ENCODE assay signal across 14 cellular contexts in the genomic region with DNA sequence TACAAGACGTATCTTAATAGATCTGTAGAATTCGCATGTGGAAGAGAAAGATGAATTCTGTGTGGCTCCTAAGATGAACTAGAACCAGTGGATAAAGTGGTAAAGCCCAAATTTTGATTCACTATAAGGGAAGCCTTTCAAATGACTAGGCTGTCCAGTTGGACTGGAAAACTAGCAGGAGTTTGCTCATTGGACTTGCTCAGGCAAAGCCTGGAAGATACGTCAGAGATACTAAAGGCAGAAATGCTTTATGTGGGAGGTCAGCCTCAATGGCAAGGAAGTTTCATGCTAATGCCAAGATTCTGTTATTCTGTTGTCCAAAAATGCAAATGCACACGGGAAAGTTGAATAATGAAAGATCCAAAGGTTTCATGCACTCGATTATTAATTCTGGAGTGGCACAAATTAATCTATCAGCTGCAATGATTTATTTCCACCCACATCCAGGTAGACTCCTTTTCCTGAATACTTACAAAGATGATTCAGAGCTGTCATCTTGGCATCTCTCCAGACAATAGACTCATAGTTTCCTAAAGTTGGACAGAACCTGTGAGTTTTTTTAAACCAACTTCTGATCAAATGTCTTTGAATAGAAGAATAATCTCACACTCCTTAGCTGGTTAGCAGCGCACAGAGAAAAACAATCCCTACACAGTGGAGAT. TPM values are rescaled to one million over a fixed set of nuclear protein-coding genes. Genes with fewer than 3 reads are reported as not detected.
DNase-seq lines count a peak whose midpoint lies in the region; ATAC-seq and TF ChIP-seq lines count a peak whose summit lies in the region.
"Had no signal": no experiment of that assay in that cellular context is flagged by ENCODE, and none has a peak within 500 bp of the region (broad histone marks: within the 10 kb centered on the region; RNA-seq: fewer than 3 reads in every experiment).

No MANE protein-coding gene starts in this region.

- DNase-seq in AG10803 (ENCODE audit: low read depth) (peak; percentile 56), NCI-H446 treated with DMSO at 0.1 percent for 48 hours (lab: John Stamatoyannopoulos, UW) (peak; percentile 2), chondrocyte (ENCODE audit: low spot score) (no peak), left lung (no peak), NCI-H1930 (lab: John Stamatoyannopoulos, UW) (no peak)
- no peak for DNase-seq in activated CD4-positive, alpha-beta T cell treated with anti-CD3 and anti-CD28 coated beads, Interleukin-2, amount 50 U/mL, for 1 hour
- DNase-seq: activated CD4-positive, alpha-beta memory T cell treated with anti-CD3 and anti-CD28 coated beads for 36 hours; activated gamma-delta T cell treated with Interleukin-2 at 50 U/mL for 16 hours; central memory CD4-positive, alpha-beta T cell; DMS79 treated with DMSO at 0.1 percent for 48 hours; NCI-H187 treated with DMSO at 0.1 percent for 48 hours; spleen had no signal

- no peaks in the 10 kb centered on the region for H3K27me3 ChIP-seq in left lung
- H3K27me3 ChIP-seq: spleen had no signal

- TF ChIP-seq CTCF in AG10803 (conservative IDR thresholded peaks at IDR 0.05; ENCODE audit: low read length) = no peak
- no peak for TF ChIP-seq CTCF in chondrocyte (IDR thresholded peaks at IDR 0.05)
- no peak for TF ChIP-seq CTCF in left lung (IDR thresholded peaks at IDR 0.05)

- intact Hi-C loops in left lung (cut with DNase I) = no loop called here

- peaks cover 31% of the 10 kb centered on the region for H3K4me1 Mint-ChIP-seq in chondrocyte (ENCODE audit: low read depth)

- H3K4me1 ChIP-seq in left lung = no peaks in the 10 kb centered on the region

- H3K4me3 ChIP-seq in AG10803 (ENCODE audit: low read length) (no peak overlapping the region), left lung (no peak overlapping the region)
- H3K4me3 ChIP-seq: spleen had no signal

- peaks cover 21% of the 10 kb centered on the region for H3K9me3 Mint-ChIP-seq in chondrocyte (ENCODE audit: low read depth)
- H3K9me3 Mint-ChIP-seq: activated CD4-positive, alpha-beta memory T cell treated with anti-CD3 and anti-CD28 coated beads for 36 hours had no signal

- no peak overlapping the region for H3K27ac ChIP-seq in left lung
- H3K27ac ChIP-seq: spleen had no signal

- H3K4me3 Mint-ChIP-seq in chondrocyte (ENCODE audit: unreplicated experiment) = no peak overlapping the region
- H3K4me3 Mint-ChIP-seq: activated CD4-positive, alpha-beta memory T cell treated with anti-CD3 and anti-CD28 coated beads for 36 hours had no signal

- H3K36me3 ChIP-seq in left lung = no peaks in the 10 kb centered on the region
- H3K36me3 ChIP-seq: spleen had no signal

- H3K27ac Mint-ChIP-seq in chondrocyte (ENCODE audit: unreplicated experiment) = peak overlapping the region; percentile 71
- H3K27ac Mint-ChIP-seq: activated CD4-positive, alpha-beta memory T cell treated with anti-CD3 and anti-CD28 coated beads for 36 hours had no signal

- no peaks in the 10 kb centered on the region for H3K27me3 Mint-ChIP-seq in chondrocyte (ENCODE audit: low read depth)
- H3K27me3 Mint-ChIP-seq: activated CD4-positive, alpha-beta memory T cell treated with anti-CD3 and anti-CD28 coated beads for 36 hours had no signal

- ATAC-seq in left lung (peak; percentile 37), HG03196 (IDR thresholded peaks at IDR 0.05; ENCODE audit: unreplicated experiment) (no peak), GM19452 (IDR thresholded peaks at IDR 0.05; ENCODE audit: unreplicated experiment) (no peak)

- H3K36me3 Mint-ChIP-seq in chondrocyte (ENCODE audit: low read depth) = peaks cover 8% of the 10 kb centered on the region
- H3K36me3 Mint-ChIP-seq: activated CD4-positive, alpha-beta memory T cell treated with anti-CD3 and anti-CD28 coated beads for 36 hours had no signal

- H3K9me3 ChIP-seq in left lung = peaks cover 0 to 4% of the 10 kb centered on the region in 2 donors

RNA-seq across cellular contexts. Expression of a gene that starts 20.5 kb away (rescaled TPM):
- total RNA-seq in chondrocyte (24.0 to 39.8 TPM (median 39.0 TPM) in 3 replicates), left lung (10 to 100 TPM; 16.8 to 24.0 TPM)

Comparison
In these comparisons a context has a peak if more than half of its experiments do, and no peak if none do; other contexts are left out.
1. DNase-seq: peak in AG10803 (single experiment) and NCI-H446 treated with DMSO at 0.1 percent for 48 hours (single experiment); none in chondrocyte (single experiment), left lung (0 of 2), activated CD4-positive, alpha-beta T cell treated with anti-CD3 and anti-CD28 coated beads, Interleukin-2, amount 50 U/mL, for 1 hour (single experiment) and NCI-H1930 (0 of 2).